Comparison of ENCODE assay signal across 25 cellular contexts in the genomic region with DNA sequence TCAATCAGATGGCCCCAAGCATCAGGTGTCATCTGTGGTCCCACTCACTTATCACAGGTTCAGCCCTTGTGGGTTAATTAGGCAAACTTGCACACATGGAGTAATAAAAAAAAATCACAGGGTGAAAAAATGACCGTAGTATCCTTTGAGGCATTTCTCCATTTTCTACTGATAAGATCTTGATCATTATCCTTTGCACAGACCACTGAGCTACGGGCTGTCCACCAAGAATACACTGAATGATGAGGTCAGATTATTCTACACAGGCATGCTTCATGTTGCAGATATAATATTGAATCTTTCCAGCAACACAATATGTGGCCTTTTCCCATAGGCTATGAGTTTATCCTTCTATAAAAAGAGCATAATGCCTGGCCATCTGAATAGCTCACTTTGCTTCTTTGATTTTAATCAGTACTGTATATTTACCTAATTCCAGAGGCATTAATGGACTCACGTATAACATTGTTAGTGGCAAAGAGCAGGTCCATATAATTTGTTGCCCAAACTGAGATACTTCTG.
"Had no signal": no experiment of that assay in that cellular context is flagged by ENCODE, and none has a peak within 500 bp of the region (broad histone marks: within the 10 kb centered on the region; RNA-seq: fewer than 3 reads in every experiment).

No MANE protein-coding gene starts in this region.

- H3K27ac ChIP-seq: breast epithelium, esophagus muscularis mucosa, foreskin keratinocyte, heart left ventricle, ovary, right lobe of liver, stomach, suprapubic skin, tibial artery, upper lobe of right lung had no signal

- H3K4me1 ChIP-seq: breast epithelium, esophagus muscularis mucosa, heart left ventricle, stomach, suprapubic skin, tibial artery, upper lobe of right lung had no signal

- H3K9me3 ChIP-seq: breast epithelium, esophagus muscularis mucosa, heart left ventricle, ovary, right lobe of liver, stomach, suprapubic skin, tibial artery, upper lobe of right lung had no signal

- ATAC-seq: heart left ventricle; naive thymus-derived CD4-positive, alpha-beta T cell; right lobe of liver; upper lobe of right lung had no signal

- H3K4me3 ChIP-seq: breast epithelium, esophagus muscularis mucosa, heart left ventricle, ovary, right lobe of liver, stomach, suprapubic skin, tibial artery, upper lobe of right lung had no signal

- DNase-seq: activated B cell treated with CpG ODN at 0.5 μM for 24 hours; activated CD4-positive, alpha-beta T cell treated with anti-CD3 and anti-CD28 coated beads for 36 hours; activated CD8-positive, alpha-beta memory T cell treated with anti-CD3 and anti-CD28 coated beads, Interleukin-2, amount 10 ng/mL, durations not matched to agents 7 days and 5 days; activated CD8-positive, alpha-beta T cell treated with anti-CD3 and anti-CD28 coated beads, Interleukin-2, amount 10 ng/mL, durations not matched to agents 7 days and 5 days; activated naive CD8-positive, alpha-beta T cell treated with anti-CD3 and anti-CD28 coated beads, Interleukin-2, amount 50 U/mL, for 24 hours; activated T-cell treated with anti-CD3 and anti-CD28 coated beads, Interleukin-2, amount 50 U/mL, for 48 hours; amygdala; endodermal cell; heart left ventricle; hypothalamus; immature natural killer cell; kidney; midbrain; naive thymus-derived CD4-positive, alpha-beta T cell; ovary; right lobe of liver; stimulated activated CD4-positive, alpha-beta T cell treated with anti-CD3 and anti-CD28 coated beads, Interleukin-12 subunit alpha, Interleukin-12 subunit beta, amount 100 ng/mL, for 4 hours; stimulated activated CD4-positive, alpha-beta T cell treated with anti-CD3 and anti-CD28 coated beads, Interleukin-4, amount 100 ng/mL, for 24 hours; stomach; tibial artery; upper lobe of right lung had no signal

- H3K27me3 ChIP-seq: breast epithelium, esophagus muscularis mucosa, foreskin keratinocyte, heart left ventricle, ovary, right lobe of liver, stomach, suprapubic skin, tibial artery, upper lobe of right lung had no signal

- H3K36me3 ChIP-seq: breast epithelium, esophagus muscularis mucosa, heart left ventricle, ovary, right lobe of liver, stomach, suprapubic skin, tibial artery, upper lobe of right lung had no signal
